Comparison of ENCODE assay signal across 17 cellular contexts in the genomic region with DNA sequence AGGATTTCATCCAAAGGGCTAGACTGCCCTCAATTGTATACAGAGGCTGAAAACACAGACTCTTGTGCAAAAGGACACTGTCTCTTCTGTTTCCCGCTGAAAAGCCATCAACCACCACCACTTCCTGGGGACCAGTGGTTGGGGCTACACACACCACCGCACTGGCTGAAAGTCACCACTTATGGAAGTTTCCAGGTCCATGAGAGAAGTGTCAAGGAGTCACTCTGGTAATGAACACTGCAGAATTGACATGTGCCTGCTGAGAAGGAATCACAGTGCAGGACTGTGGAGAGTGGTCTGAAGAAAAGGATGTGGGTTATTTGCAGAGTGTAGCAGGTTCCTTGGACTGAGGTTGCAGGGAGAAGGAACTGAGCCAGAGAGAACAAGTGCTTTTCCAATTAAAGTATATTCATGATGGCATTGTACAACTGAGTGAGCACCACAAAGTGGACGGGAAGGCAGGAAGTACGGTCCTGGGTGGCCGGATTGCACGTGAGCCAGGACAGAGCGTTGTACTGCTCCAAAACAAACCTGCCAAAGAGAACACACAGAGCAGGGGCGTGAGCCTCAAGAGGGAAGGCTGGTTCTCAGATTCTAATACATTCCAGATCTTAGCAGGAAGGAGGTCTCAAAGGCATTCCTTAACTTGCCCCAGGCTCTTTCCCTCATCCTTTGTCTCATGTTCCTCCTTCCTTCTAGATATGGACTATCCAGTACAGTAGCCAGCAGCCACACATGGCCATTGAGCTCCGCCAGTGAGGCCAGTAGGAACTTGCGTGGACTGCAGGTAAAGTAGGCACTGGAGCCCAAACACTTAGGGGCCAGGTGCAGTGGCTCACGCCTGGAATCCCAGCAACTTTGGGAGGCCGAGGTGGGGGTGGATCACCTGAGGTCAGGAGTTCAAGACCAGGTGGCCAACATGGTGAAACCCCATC.
A peak's percentile ranks its signal among the peaks of the same experiment; 100 is the strongest.
DNase-seq lines count a peak whose midpoint lies in the region; ATAC-seq and TF ChIP-seq lines count a peak whose summit lies in the region.
"Had no signal": no experiment of that assay in that cellular context is flagged by ENCODE, and none has a peak within 500 bp of the region (broad histone marks: within the 10 kb centered on the region; RNA-seq: fewer than 3 reads in every experiment).

No MANE protein-coding gene starts in this region.

- peaks cover 9% of the 10 kb centered on the region for H3K36me3 Mint-ChIP-seq in activated naive CD8-positive, alpha-beta T cell treated with anti-CD3 and anti-CD28 coated beads for 36 hours
- peaks cover 36% of the 10 kb centered on the region for H3K36me3 Mint-ChIP-seq in activated naive CD8-positive, alpha-beta T cell treated with anti-CD3 and anti-CD28 coated beads, Interleukin-2, amount 50 U/mL, for 24 hours (ENCODE audit: low read depth)
- H3K36me3 Mint-ChIP-seq in activated naive CD8-positive, alpha-beta T cell treated with anti-CD3 and anti-CD28 coated beads, Interleukin-2, amount 10 ng/mL, durations not matched to agents 7 days and 5 days, result peaks cover 46% of the 10 kb centered on the region
- H3K36me3 Mint-ChIP-seq in nephron progenitor cell (ENCODE audit: low read depth), result peaks cover 50% of the 10 kb centered on the region

- TF ChIP-seq CTCF in nephron progenitor cell (IDR thresholded peaks at IDR 0.05), result no peak

- POLR2A ChIA-PET in activated naive CD8-positive, alpha-beta T cell treated with anti-CD3 and anti-CD28 coated beads, Interleukin-2, amount 10 ng/mL, durations not matched to agents 7 days and 5 days (lab: Charles Lee), result no interaction called here

- H3K4me3 Mint-ChIP-seq in activated naive CD8-positive, alpha-beta T cell treated with anti-CD3 and anti-CD28 coated beads for 36 hours, result no peak overlapping the region
- H3K4me3 Mint-ChIP-seq in activated naive CD8-positive, alpha-beta T cell treated with anti-CD3 and anti-CD28 coated beads, Interleukin-2, amount 50 U/mL, for 24 hours, result no peak overlapping the region
- peak overlapping the region; percentile 16 for H3K4me3 Mint-ChIP-seq in activated naive CD8-positive, alpha-beta T cell treated with anti-CD3 and anti-CD28 coated beads, Interleukin-2, amount 10 ng/mL, durations not matched to agents 7 days and 5 days
- H3K4me3 Mint-ChIP-seq in nephron progenitor cell, result no peak overlapping the region

- H3K27me3 Mint-ChIP-seq in activated naive CD8-positive, alpha-beta T cell treated with anti-CD3 and anti-CD28 coated beads for 36 hours, result no peaks in the 10 kb centered on the region
- H3K27me3 Mint-ChIP-seq in activated naive CD8-positive, alpha-beta T cell treated with anti-CD3 and anti-CD28 coated beads, Interleukin-2, amount 50 U/mL, for 24 hours, result no peaks in the 10 kb centered on the region
- H3K27me3 Mint-ChIP-seq in activated naive CD8-positive, alpha-beta T cell treated with anti-CD3 and anti-CD28 coated beads, Interleukin-2, amount 10 ng/mL, durations not matched to agents 7 days and 5 days, result no peaks in the 10 kb centered on the region
- H3K27me3 Mint-ChIP-seq in nephron progenitor cell (ENCODE audit: low read depth, poor library complexity), result no peaks in the 10 kb centered on the region

- no peak for ATAC-seq in activated naive CD8-positive, alpha-beta T cell treated with anti-CD3 and anti-CD28 coated beads, Interleukin-2, amount 50 U/mL, for 24 hours
- ATAC-seq in activated naive CD8-positive, alpha-beta T cell treated with anti-CD3 and anti-CD28 coated beads, Interleukin-2, amount 10 ng/mL, durations not matched to agents 7 days and 5 days (ENCODE audit: low read depth), result peak; percentile 82
- ATAC-seq in GM21529 (IDR thresholded peaks at IDR 0.05; ENCODE audit: unreplicated experiment), result no peak
- no peak for ATAC-seq in GM21447 (IDR thresholded peaks at IDR 0.05; ENCODE audit: unreplicated experiment)
- no peak for ATAC-seq in left lobe of liver
- ATAC-seq: PC-3 had no signal

- H3K9me3 Mint-ChIP-seq in activated naive CD8-positive, alpha-beta T cell treated with anti-CD3 and anti-CD28 coated beads for 36 hours, result no peaks in the 10 kb centered on the region
- H3K9me3 Mint-ChIP-seq in activated naive CD8-positive, alpha-beta T cell treated with anti-CD3 and anti-CD28 coated beads, Interleukin-2, amount 50 U/mL, for 24 hours, result no peaks in the 10 kb centered on the region
- H3K9me3 Mint-ChIP-seq in activated naive CD8-positive, alpha-beta T cell treated with anti-CD3 and anti-CD28 coated beads, Interleukin-2, amount 10 ng/mL, durations not matched to agents 7 days and 5 days, result no peaks in the 10 kb centered on the region
- no peaks in the 10 kb centered on the region for H3K9me3 Mint-ChIP-seq in nephron progenitor cell
- H3K9me3 Mint-ChIP-seq: activated T-helper 2 cell treated with anti-CD3 and anti-CD28 coated beads, Interferon-gamma antibody, Interleukin-2, Interleukin-4, amounts not matched to agents 10 μg/mL and 5 μg/mL and 100 μg/mL, durations not matched to agents 14 hours and 24 hours and 36 hours had no signal

- no peak overlapping the region for H3K27ac Mint-ChIP-seq in activated naive CD8-positive, alpha-beta T cell treated with anti-CD3 and anti-CD28 coated beads for 36 hours
- no peak overlapping the region for H3K27ac Mint-ChIP-seq in activated naive CD8-positive, alpha-beta T cell treated with anti-CD3 and anti-CD28 coated beads, Interleukin-2, amount 50 U/mL, for 24 hours
- H3K27ac Mint-ChIP-seq in activated naive CD8-positive, alpha-beta T cell treated with anti-CD3 and anti-CD28 coated beads, Interleukin-2, amount 10 ng/mL, durations not matched to agents 7 days and 5 days, result peak overlapping the region; percentile 72
- peak overlapping the region; percentile 30 for H3K27ac Mint-ChIP-seq in nephron progenitor cell
- H3K27ac Mint-ChIP-seq: activated T-helper 2 cell treated with anti-CD3 and anti-CD28 coated beads, Interferon-gamma antibody, Interleukin-2, Interleukin-4, amounts not matched to agents 10 μg/mL and 5 μg/mL and 100 μg/mL, durations not matched to agents 14 hours and 24 hours and 36 hours had no signal

- H3K4me1 Mint-ChIP-seq in activated naive CD8-positive, alpha-beta T cell treated with anti-CD3 and anti-CD28 coated beads for 36 hours, result peaks cover 18% of the 10 kb centered on the region
- H3K4me1 Mint-ChIP-seq in activated naive CD8-positive, alpha-beta T cell treated with anti-CD3 and anti-CD28 coated beads, Interleukin-2, amount 50 U/mL, for 24 hours, result peaks cover 7% of the 10 kb centered on the region
- peaks cover 49% of the 10 kb centered on the region for H3K4me1 Mint-ChIP-seq in activated naive CD8-positive, alpha-beta T cell treated with anti-CD3 and anti-CD28 coated beads, Interleukin-2, amount 10 ng/mL, durations not matched to agents 7 days and 5 days
- H3K4me1 Mint-ChIP-seq in nephron progenitor cell, result peaks cover 4% of the 10 kb centered on the region

- peak; percentile 21 for DNase-seq in activated naive CD8-positive, alpha-beta T cell treated with anti-CD3 and anti-CD28 coated beads for 36 hours
- no peak for DNase-seq in activated naive CD8-positive, alpha-beta T cell treated with anti-CD3 and anti-CD28 coated beads, Interleukin-2, amount 50 U/mL, for 24 hours
- DNase-seq in activated naive CD8-positive, alpha-beta T cell treated with anti-CD3 and anti-CD28 coated beads, Interleukin-2, amount 10 ng/mL, durations not matched to agents 7 days and 5 days, result peak; percentile 53
- DNase-seq in nephron progenitor cell (no peak), left lobe of liver (ENCODE audit: low spot score) (no peak), DMS53 treated with DMSO at 0.1 percent for 48 hours (lab: John Stamatoyannopoulos, UW; ENCODE audit: unreplicated experiment) (no peak)
- DNase-seq: dorsolateral prefrontal cortex, heart right ventricle, NCI-H1092, NCI-H2029 treated with DMSO at 0.1 percent for 48 hours, NCI-H446, nucleus accumbens, PC-3, SHP77 had no signal

Comparison
In these comparisons a context has a peak if more than half of its experiments do, and no peak if none do; other contexts are left out.
1. DNase-seq: peak in activated naive CD8-positive, alpha-beta T cell treated with anti-CD3 and anti-CD28 coated beads for 36 hours (single experiment) and activated naive CD8-positive, alpha-beta T cell treated with anti-CD3 and anti-CD28 coated beads, Interleukin-2, amount 10 ng/mL, durations not matched to agents 7 days and 5 days (single experiment); none in activated naive CD8-positive, alpha-beta T cell treated with anti-CD3 and anti-CD28 coated beads, Interleukin-2, amount 50 U/mL, for 24 hours (single experiment), nephron progenitor cell (single experiment), left lobe of liver (single experiment) and DMS53 treated with DMSO at 0.1 percent for 48 hours (single experiment).
2. H3K27ac Mint-ChIP-seq: peak in activated naive CD8-positive, alpha-beta T cell treated with anti-CD3 and anti-CD28 coated beads, Interleukin-2, amount 10 ng/mL, durations not matched to agents 7 days and 5 days (single experiment) and nephron progenitor cell (single experiment); none in activated naive CD8-positive, alpha-beta T cell treated with anti-CD3 and anti-CD28 coated beads for 36 hours (single experiment) and activated naive CD8-positive, alpha-beta T cell treated with anti-CD3 and anti-CD28 coated beads, Interleukin-2, amount 50 U/mL, for 24 hours (single experiment).